In genomic region chr5:131170540-131171275, GRCh38 we compare ENCODE assay signal across 7 cellular contexts.
DNase-seq lines count a peak whose midpoint lies in the region; ATAC-seq and TF ChIP-seq lines count a peak whose summit lies in the region.

LYRM7 (plus strand) TSS chr5:131170944; CDS start chr5:131171021, 77 bp downstream.

- DNase-seq in NCI-H2081 (lab: John Stamatoyannopoulos, UW): peak; percentile 95 to 99
- DNase-seq in T1000 (lab: John Stamatoyannopoulos, UW): peak; percentile 92
- peak; percentile 99 for DNase-seq in astrocyte of the spinal cord (ENCODE audit: low read depth, low spot score)
- peak; percentile 96 to 99 for DNase-seq in hippocampal formation (lab: John Stamatoyannopoulos, UW)
- DNase-seq in retina: peak; percentile 93

- in situ Hi-C loops in astrocyte of the spinal cord (cut with HindIII; ENCODE audit: low sequenced_read_pairs): no loop called here

- ATAC-seq in GM18508 (IDR thresholded peaks at IDR 0.05; ENCODE audit: insufficient read depth, unreplicated experiment) (peak; percentile 97), HG03025 (IDR thresholded peaks at IDR 0.05; ENCODE audit: low FRiP score, unreplicated experiment) (peak; percentile 98)

- TF ChIP-seq CTCF in astrocyte of the spinal cord (IDR thresholded peaks at IDR 0.05; ENCODE audit: low read depth, low read length): no peak

- peak within 1 kb of the TSS; percentile 83 for H3K4me3 ChIP-seq in astrocyte of the spinal cord (ENCODE audit: low read depth, low read length)

Comparison
In these comparisons a context has a peak if more than half of its experiments do, and no peak if none do; other contexts are left out.
1. Peak in every context shown above with its lines: DNase-seq, ATAC-seq and H3K4me3 ChIP-seq.